Comparison of ENCODE assay signal across 8 cellular contexts in genomic region chr5:58459860-58460726, GRCh38. TPM values are rescaled to one million over a fixed set of nuclear protein-coding genes. Genes with fewer than 3 reads are reported as not detected.
A peak's percentile ranks its signal among the peaks of the same experiment; 100 is the strongest.
DNase-seq lines count a peak whose midpoint lies in the region; ATAC-seq, FAIRE-seq and TF ChIP-seq lines count a peak whose summit lies in the region.

TSS of gene PLK2 (minus strand) at chr5:58460086. CDS start at chr5:58459959, 127 bp downstream.

- FAIRE-seq in GM12892 (lab: Jason Lieb, UNC): peak; percentile 78

- ATAC-seq in HG02588 (IDR thresholded peaks at IDR 0.05; ENCODE audit: unreplicated experiment) (peak; percentile 77), WTC11 (peak; percentile 73)

- POLR2A ChIA-PET in WTC11 (lab: Charles Lee): interaction anchor here (1.0 kb wide), 1 partner anchor 680 kb away, joined by 4 read pairs; no protein-coding TSS in a partner anchor

- TF ChIP-seq POLR2A in GM12892 (IDR thresholded peaks at IDR 0.05; ENCODE audit: low read depth, low read length) (peak; percentile 70; the same call in 1 of the 2 replicates), spleen (IDR thresholded peaks at IDR 0.05) (peak; percentile 90 to 99 (median 98))

- peak within 1 kb of the TSS; percentile 85 for H3K4me3 Mint-ChIP-seq in WTC11

- H3K27ac Mint-ChIP-seq in WTC11: no peak within 1 kb of the TSS

- peaks cover 34% of the 10 kb centered on the region for H3K4me1 Mint-ChIP-seq in WTC11

- no peaks in the 10 kb centered on the region for H3K9me3 Mint-ChIP-seq in WTC11

- TF ChIP-seq CTCF in WTC11 (IDR thresholded peaks at IDR 0.05) (no peak), cardiac fibroblast (IDR thresholded peaks at IDR 0.05; ENCODE audit: low read depth, low read length) (peak; percentile 45), spleen (IDR thresholded peaks at IDR 0.05 in 8 of 11, conservative IDR thresholded peaks at IDR 0.05 in 3 of 11) (peak in 9 of 11 experiments; percentile 33 to 74 (median 66))

- H3K4me3 ChIP-seq in cardiac fibroblast (replicated peaks in 1 of 2; ENCODE audit: low read depth in 2 of 2, low read length in 2 of 2) (peak within 1 kb of the TSS; percentile 89 to 92), spleen (peak within 1 kb of the TSS; percentile 43 to 78 (median 69))

- H3K36me3 ChIP-seq in spleen: peaks cover 0 to 29% (median 10%) of the 10 kb centered on the region in 6 donors

- peaks cover 2% of the 10 kb centered on the region for H3K27me3 Mint-ChIP-seq in WTC11 (ENCODE audit: low read depth)

- DNase-seq in GM12892 (ENCODE audit: insufficient read length) (peak; percentile 52), NCI-H1092 treated with DMSO at 0.1 percent for 48 hours (lab: John Stamatoyannopoulos, UW) (peak; percentile 26), WTC11 (ENCODE audit: low spot score) (peak; percentile 76), cardiac fibroblast (ENCODE audit: low read depth in 2 of 2) (peak; percentile 96 to 99), inferior parietal cortex (ENCODE audit: extremely low spot score) (peak; percentile 92), spleen (peak; percentile 98), NCI-H2196 treated with DMSO at 0.1 percent for 48 hours (lab: John Stamatoyannopoulos, UW; ENCODE audit: unreplicated experiment) (no peak)

- peak within 1 kb of the TSS; percentile 91 to 99 (median 97) for H3K27ac ChIP-seq in spleen

- intact Hi-C loops in spleen (cut with DNase I; ENCODE audit: low total_unique reads): loop anchor here (5.0 to 10.0 kb wide), 5 partner anchors 573 to 1163 kb away; no protein-coding TSS in a partner anchor

- WGBS in spleen, 5 donors: 0 to 1% (median 0%) methylated on average over 11 to 99 of the region's 99 CpGs

- H3K27me3 ChIP-seq in spleen (replicated peaks in 1 of 7): peaks cover 0 to 20% (median 0%) of the 10 kb centered on the region in 7 donors

- peaks cover 0 to 37% (median 15%) of the 10 kb centered on the region in 6 donors for H3K4me1 ChIP-seq in spleen

- H3K9me3 ChIP-seq in spleen: no peaks in the 10 kb centered on the region

- CTCF ChIA-PET in WTC11 (lab: Charles Lee): interaction anchor here (0.7 to 4.0 kb wide), 15 partner anchors 68 to 1165 kb away, joined by 3 to 65 read pairs (median 4); no protein-coding TSS in a partner anchor

- H3K36me3 Mint-ChIP-seq in WTC11: peaks cover 32% of the 10 kb centered on the region

TF ChIP-seq in WTC11, 78 proteins besides CTCF, POLR2A, EP300 and RAD21 (continues in another document):
- peak; percentile 92; the same call in 1 of the 2 replicates for TF ChIP-seq RORB (CRISPR knock-in tag; IDR thresholded peaks at IDR 0.05)
- peak; percentile 76; the same call in 1 of the 2 replicates for TF ChIP-seq MAX (CRISPR knock-in tag; IDR thresholded peaks at IDR 0.05)
- TF ChIP-seq ZNF532 (CRISPR knock-in tag; IDR thresholded peaks at IDR 0.05; ENCODE audit: borderline replicate concordance): no peak
- TF ChIP-seq ZNF423 (CRISPR knock-in tag; IDR thresholded peaks at IDR 0.05): 0 out of 2 replicates have a peak, but pooled peaks have one; percentile 26
- 0 out of 2 replicates have a peak, but pooled peaks have one; percentile 59 for TF ChIP-seq MLX (CRISPR knock-in tag; IDR thresholded peaks at IDR 0.05)
- TF ChIP-seq ATF1 (CRISPR knock-in tag; IDR thresholded peaks at IDR 0.05): peak; percentile 84
- peak; percentile 93 for TF ChIP-seq HMGXB4 (CRISPR knock-in tag; IDR thresholded peaks at IDR 0.05)
- TF ChIP-seq E2F5 (CRISPR knock-in tag; IDR thresholded peaks at IDR 0.05): peak; percentile 33; the same call in 1 of the 2 replicates
- 0 out of 2 replicates have a peak, but pooled peaks have one; percentile 15 for TF ChIP-seq NR2C2 (CRISPR knock-in tag; IDR thresholded peaks at IDR 0.05)
- peak; percentile 73; the same call in 1 of the 2 replicates for TF ChIP-seq E2F1 (CRISPR knock-in tag; IDR thresholded peaks at IDR 0.05)
- 0 out of 2 replicates have a peak, but pooled peaks have one; percentile 48 for TF ChIP-seq RELA (CRISPR knock-in tag; IDR thresholded peaks at IDR 0.05; ENCODE audit: borderline replicate concordance)
- TF ChIP-seq FOXP1 (CRISPR knock-in tag; IDR thresholded peaks at IDR 0.05; ENCODE audit: borderline replicate concordance): peak; percentile 72; the same call in 1 of the 2 replicates

RNA-seq across cellular contexts. Expression of gene PLK2, which starts in this region (rescaled TPM):
- 0.61 TPM for polyA plus RNA-seq in GM12892 (2012; ENCODE audit: missing spikeins)
- 26.3 to 37.1 TPM (median 29.1 TPM) in 3 replicates for total RNA-seq in WTC11 (2021)
- 100 to 1,000 TPM; 241 to 519 (median 351) TPM for total RNA-seq in spleen
- 10 to 100 TPM; 23.2 to 70.8 (median 51.9) TPM for polyA plus RNA-seq in spleen
